Comparison of ENCODE assay signal across 11 cellular contexts in the genomic region with DNA sequence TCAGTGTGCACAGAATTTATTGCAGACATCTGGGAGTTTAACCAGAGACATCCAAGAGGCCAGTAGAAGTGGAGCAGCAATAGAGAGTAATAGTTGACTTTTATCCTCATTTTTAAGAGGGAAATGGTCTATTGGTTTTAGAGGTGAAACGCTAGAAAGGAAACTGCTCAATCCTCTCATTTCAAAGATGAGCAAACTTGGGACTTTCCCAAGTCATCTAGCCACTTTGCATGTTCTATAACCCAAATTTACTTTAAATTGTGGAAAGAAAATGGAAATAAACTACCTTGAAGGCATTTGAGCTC.
DNase-seq lines count a peak whose midpoint lies in the region; ATAC-seq, FAIRE-seq and TF ChIP-seq lines count a peak whose summit lies in the region.
"Had no signal": no experiment of that assay in that cellular context is flagged by ENCODE, and none has a peak within 500 bp of the region (broad histone marks: within the 10 kb centered on the region; RNA-seq: fewer than 3 reads in every experiment).

No MANE protein-coding gene starts in this region.

- no peak overlapping the region for H3K4me3 ChIP-seq in GM06990 (replicated peaks; ENCODE audit: low read depth, low read length)
- no peak overlapping the region for H3K4me3 ChIP-seq in stomach

- TF ChIP-seq POLR2A in stomach (IDR thresholded peaks at IDR 0.05), result no peak

- H3K36me3 ChIP-seq in GM06990 (ENCODE audit: control insufficient read depth, insufficient read depth, low read length) (no peaks in the 10 kb centered on the region), stomach (no peaks in the 10 kb centered on the region)

- H3K4me1 ChIP-seq in stomach, result peaks cover 0 to 16% (median 2%) of the 10 kb centered on the region in 4 donors

- peak; percentile 45 for FAIRE-seq in RCC 7860 (lab: Jason Lieb, UNC)

- TF ChIP-seq CTCF in GM06990 (IDR thresholded peaks at IDR 0.05; ENCODE audit: insufficient read depth, low read length, poor library complexity, severe bottlenecking) (no peak), stomach (IDR thresholded peaks at IDR 0.05) (no peak)

- TF ChIP-seq EP300 in stomach (IDR thresholded peaks at IDR 0.05), result no peak

- 84 to 88% (median 86%) methylated on average over 1 of the region's 1 CpG for WGBS in stomach, 5 donors

- H3K9me3 ChIP-seq in stomach, result no peaks in the 10 kb centered on the region

- DNase-seq in GM06990 (ENCODE audit: extremely low read depth, insufficient read length), result peak; percentile 16
- DNase-seq in RCC 7860 (ENCODE audit: low spot score), result peak; percentile 7
- no peak for DNase-seq in HK-2 (ENCODE audit: unreplicated experiment)
- no peak for DNase-seq in COR-L47 (lab: John Stamatoyannopoulos, UW)
- no peak for DNase-seq in NCI-H128 (lab: John Stamatoyannopoulos, UW; ENCODE audit: unreplicated experiment)
- no peak for DNase-seq in stomach
- DNase-seq: DMS 273 treated with DMSO at 0.1 percent for 48 hours, NCI-H524 treated with DMSO at 0.1 percent for 48 hours had no signal

- intact Hi-C loops in stomach (cut with DNase I; ENCODE audit: low total_unique reads), result no loop called here

- H3K27ac ChIP-seq in stomach, result no peak overlapping the region

- ATAC-seq in GM19324 (IDR thresholded peaks at IDR 0.05; ENCODE audit: low FRiP score, unreplicated experiment) (peak; percentile 19), HG02870 (IDR thresholded peaks at IDR 0.05; ENCODE audit: unreplicated experiment) (peak; percentile 64)
- ATAC-seq: sciatic nerve had no signal

- no peaks in the 10 kb centered on the region for H3K27me3 ChIP-seq in GM06990 (replicated peaks; ENCODE audit: control insufficient read depth, insufficient read depth, low read length)
- no peaks in the 10 kb centered on the region for H3K27me3 ChIP-seq in stomach

Comparison
In these comparisons a context has a peak if more than half of its experiments do, and no peak if none do; other contexts are left out.
1. DNase-seq: peak in GM06990 (single experiment) and RCC 7860 (single experiment); none in HK-2 (single experiment), COR-L47 (single experiment), NCI-H128 (single experiment) and stomach (single experiment).